ENCODE assay signal across 8 cellular contexts in genomic region chr20:14334306-14334930, GRCh38. TPM values are rescaled to one million over a fixed set of nuclear protein-coding genes. Genes with fewer than 3 reads are reported as not detected.
A peak's percentile ranks its signal among the peaks of the same experiment; 100 is the strongest.
DNase-seq lines count a peak whose midpoint lies in the region; ATAC-seq and TF ChIP-seq lines count a peak whose summit lies in the region.

No MANE protein-coding gene starts in this region.

- ATAC-seq in HG02884 (IDR thresholded peaks at IDR 0.05; ENCODE audit: unreplicated experiment): no peak

- H3K36me3 Mint-ChIP-seq in HFFc6 (ENCODE audit: low read depth): no peaks in the 10 kb centered on the region

- no peaks in the 10 kb centered on the region; the same call in 1 of the 2 replicates for H3K9me3 Mint-ChIP-seq in HFFc6

- no peaks in the 10 kb centered on the region for H3K4me1 Mint-ChIP-seq in HFFc6 (ENCODE audit: low read depth)

- no peak overlapping the region for H3K27ac Mint-ChIP-seq in HFFc6

- peak; percentile 15 for DNase-seq in DMS 273 treated with DMSO at 0.1 percent for 48 hours (lab: John Stamatoyannopoulos, UW)
- peak; percentile 36 for DNase-seq in NCI-H1105 (lab: John Stamatoyannopoulos, UW)
- peak; percentile 79 for DNase-seq in astrocyte of the hippocampus (ENCODE audit: low read depth, low spot score)
- DNase-seq in left kidney (ENCODE audit: low read depth, low spot score): peak; percentile 94
- peak; percentile 65 for DNase-seq in ureter (ENCODE audit: low spot score)
- no peak for DNase-seq in stimulated activated CD4-positive, alpha-beta T cell treated with anti-CD3 and anti-CD28 coated beads, Interleukin-2, amount 100 ng/mL, for 24 hours
- DNase-seq in HFFc6: no peak

- no peak; the same call in 1 of the 2 replicates for TF ChIP-seq CTCF in HFFc6 (IDR thresholded peaks at IDR 0.05)

- H3K27me3 Mint-ChIP-seq in HFFc6 (ENCODE audit: insufficient read depth): no peaks in the 10 kb centered on the region

- H3K4me3 Mint-ChIP-seq in HFFc6: no peak overlapping the region

RNA-seq across cellular contexts. Expression of gene FLRT3, which starts 3.0 kb away (rescaled TPM):
- total RNA-seq in ureter: 77.7 TPM
- not detected for total RNA-seq in HFFc6 (2021; fragmentation: NEBNext Ultra II Directional; extraction: Animal tissue kit (Norgen Biotek cat#: 25700))

Comparison
In these comparisons a context has a peak if more than half of its experiments do, and no peak if none do; other contexts are left out.
1. DNase-seq: peak in DMS 273 treated with DMSO at 0.1 percent for 48 hours (single experiment), NCI-H1105 (single experiment), astrocyte of the hippocampus (single experiment), left kidney (single experiment) and ureter (single experiment); none in stimulated activated CD4-positive, alpha-beta T cell treated with anti-CD3 and anti-CD28 coated beads, Interleukin-2, amount 100 ng/mL, for 24 hours (0 of 2) and HFFc6 (single experiment).
2. RNA of gene FLRT3, which starts 3.0 kb away (total RNA-seq): 77.7 TPM in ureter (single experiment); not detected in HFFc6; every median in the first group is over 10 times any median in the second.